In the genomic region with DNA sequence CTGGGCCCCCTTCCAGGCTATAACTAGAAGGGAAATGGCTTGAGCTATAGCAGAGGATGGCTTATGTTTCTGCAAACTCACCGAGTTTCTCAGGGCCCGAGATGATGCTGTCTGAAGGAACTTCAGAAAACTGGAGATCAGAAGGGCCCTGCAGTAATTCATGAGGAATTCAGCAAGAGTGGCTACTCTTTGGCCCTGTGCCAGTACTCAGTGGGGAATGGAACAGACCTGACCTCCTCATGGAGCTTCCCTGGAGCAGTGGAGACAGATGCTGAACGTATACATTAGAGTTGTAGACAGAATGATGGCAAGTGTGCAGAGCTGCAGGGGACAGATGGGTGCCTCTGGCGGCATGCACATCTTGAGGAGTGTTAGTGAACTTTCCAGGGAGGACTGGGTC, we compare ENCODE assay signal across 23 cellular contexts. TPM values are rescaled to one million over a fixed set of nuclear protein-coding genes. Genes with fewer than 3 reads are reported as not detected.
"Had no signal": no experiment of that assay in that cellular context is flagged by ENCODE, and none has a peak within 500 bp of the region (broad histone marks: within the 10 kb centered on the region; RNA-seq: fewer than 3 reads in every experiment).

No MANE protein-coding gene starts in this region.

- H3K4me1 ChIP-seq: left ventricle myocardium inferior, right lobe of liver, suprapubic skin had no signal

- H3K27me3 ChIP-seq: brain microvascular endothelial cell, ovary, right lobe of liver had no signal

- H3K4me3 ChIP-seq: left ventricle myocardium inferior, ovary, right lobe of liver, smooth muscle cell, suprapubic skin had no signal

- H3K4me2 ChIP-seq: smooth muscle cell had no signal

- H3K27ac ChIP-seq: brain microvascular endothelial cell, epithelial cell of prostate, left ventricle myocardium inferior, ovary, right lobe of liver, suprapubic skin had no signal

- DNase-seq: activated CD4-positive, alpha-beta T cell treated with anti-CD3 and anti-CD28 coated beads, Interleukin-2, amount 10 ng/mL, durations not matched to agents 24 days and 14 days; activated CD8-positive, alpha-beta T cell treated with anti-CD3 and anti-CD28 coated beads for 36 hours; activated naive CD4-positive, alpha-beta T cell treated with Interleukin-2 at 50 U/mL for 16 hours; activated naive CD8-positive, alpha-beta T cell treated with anti-CD3 and anti-CD28 coated beads, Interleukin-2, amount 10 ng/mL, durations not matched to agents 7 days and 5 days; activated T-cell treated with anti-CD3 and anti-CD28 coated beads, Interleukin-2, amount 50 U/mL, for 1 hour; brain microvascular endothelial cell; dermis blood vessel endothelial cell; foreskin melanocyte; hypothalamus; left ventricle myocardium inferior; naive thymus-derived CD4-positive, alpha-beta T cell; ovary; right lobe of liver; stimulated activated CD4-positive, alpha-beta T cell treated with anti-CD3 and anti-CD28 coated beads, Interleukin-4, amount 100 ng/mL, for 1 hour; stimulated activated naive CD8-positive, alpha-beta T cell treated with anti-CD3 and anti-CD28 coated beads, Interleukin-15, amount 100 ng/mL, for 72 hours; T1000 had no signal

- H3K9me3 ChIP-seq: ovary, right lobe of liver, suprapubic skin had no signal

- H3K36me3 ChIP-seq: brain microvascular endothelial cell, left ventricle myocardium inferior, ovary, right lobe of liver, suprapubic skin had no signal

- ATAC-seq: activated CD8-positive, alpha-beta T cell treated with anti-CD3 and anti-CD28 coated beads for 36 hours; naive thymus-derived CD4-positive, alpha-beta T cell; right lobe of liver; stimulated activated naive CD8-positive, alpha-beta T cell treated with anti-CD3 and anti-CD28 coated beads, Interleukin-15, amount 100 ng/mL, for 72 hours had no signal

RNA-seq across cellular contexts. Expression of a gene that starts 17.3 kb away (rescaled TPM):
- total RNA-seq: activated CD4-positive, alpha-beta T cell treated with anti-CD3 and anti-CD28 coated beads, Interleukin-2, amount 10 ng/mL, durations not matched to agents 24 days and 14 days; activated CD8-positive, alpha-beta T cell treated with anti-CD3 and anti-CD28 coated beads for 36 hours; activated naive CD8-positive, alpha-beta T cell treated with anti-CD3 and anti-CD28 coated beads, Interleukin-2, amount 10 ng/mL, durations not matched to agents 7 days and 5 days; activated T-helper 2 cell treated with anti-CD3 and anti-CD28 coated beads, Interferon-gamma antibody, Interleukin-2, Interleukin-4, amounts not matched to agents 10 μg/mL and 5 μg/mL and 100 μg/mL, durations not matched to agents 14 hours and 24 hours and 36 hours; chondrocyte; dermis blood vessel endothelial cell; left ventricle myocardium inferior; naive thymus-derived CD4-positive, alpha-beta T cell; pulmonary artery endothelial cell; suprapubic skin; T-helper 1 cell treated with Interleukin-12 subunit alpha and Interleukin-12 subunit beta and Interleukin-4 antibody, amounts not matched to agents 30 ng/mL and 1 ng/mL, for 36 hours had no signal
- polyA plus RNA-seq: naive thymus-derived CD4-positive, alpha-beta T cell; ovary had no signal
